In genomic region chr2:32940598-32940997, GRCh38 we compare ENCODE assay signal across 21 cellular contexts. TPM values are rescaled to one million over a fixed set of nuclear protein-coding genes. Genes with fewer than 3 reads are reported as not detected.
"Had no signal": no experiment of that assay in that cellular context is flagged by ENCODE, and none has a peak within 500 bp of the region (broad histone marks: within the 10 kb centered on the region; RNA-seq: fewer than 3 reads in every experiment).

No MANE protein-coding gene starts in this region.

- ATAC-seq: naive thymus-derived CD8-positive, alpha-beta T cell; sciatic nerve; stimulated activated naive CD8-positive, alpha-beta T cell treated with anti-CD3 and anti-CD28 coated beads, Interleukin-15, amount 100 ng/mL, for 72 hours; upper lobe of right lung had no signal

- H3K4me2 ChIP-seq: smooth muscle cell had no signal

- DNase-seq: cortex of kidney; dorsolateral prefrontal cortex; effector CD4-positive, alpha-beta T cell; hypothalamus; naive thymus-derived CD8-positive, alpha-beta T cell; nephron progenitor cell; nucleus accumbens; stimulated activated CD4-positive, alpha-beta T cell treated with anti-CD3 and anti-CD28 coated beads, Interleukin-12 subunit alpha, Interleukin-12 subunit beta, amount 100 ng/mL, for 4 hours; stimulated activated CD4-positive, alpha-beta T cell treated with anti-CD3 and anti-CD28 coated beads, Interleukin-1b, Interleukin-23, amount 100 ng/mL, for 48 hours; stimulated activated CD4-positive, alpha-beta T cell treated with anti-CD3 and anti-CD28 coated beads, Interleukin-4, amount 100 ng/mL, for 1 hour; stimulated activated CD8-positive, alpha-beta memory T cell treated with anti-CD3 and anti-CD28 coated beads, Interleukin-4, amount 100 ng/mL, for 48 hours; stimulated activated naive CD4-positive, alpha-beta T cell; stimulated activated naive CD8-positive, alpha-beta T cell treated with anti-CD3 and anti-CD28 coated beads, Interleukin-15, amount 100 ng/mL, for 72 hours; transverse colon; upper lobe of right lung; uterus had no signal

- H3K4me3 ChIP-seq: dorsolateral prefrontal cortex, prostate gland, right atrium auricular region, smooth muscle cell, suprapubic skin, transverse colon, upper lobe of right lung, uterus had no signal

- H3K9me3 ChIP-seq: prostate gland, right atrium auricular region, suprapubic skin, transverse colon, upper lobe of right lung, uterus had no signal

- H3K27me3 ChIP-seq: right atrium auricular region, suprapubic skin, upper lobe of right lung, uterus had no signal

- H3K36me3 ChIP-seq: prostate gland, right atrium auricular region, suprapubic skin, transverse colon, upper lobe of right lung, uterus had no signal

- H3K27ac ChIP-seq: dorsolateral prefrontal cortex, suprapubic skin, transverse colon, upper lobe of right lung, uterus had no signal

RNA-seq across cellular contexts. Expression of gene LTBP1, which starts 6.2 kb away (rescaled TPM):
- total RNA-seq: naive thymus-derived CD8-positive, alpha-beta T cell had no signal
